ENCODE assay signal across 1 cellular context in the genomic region with DNA sequence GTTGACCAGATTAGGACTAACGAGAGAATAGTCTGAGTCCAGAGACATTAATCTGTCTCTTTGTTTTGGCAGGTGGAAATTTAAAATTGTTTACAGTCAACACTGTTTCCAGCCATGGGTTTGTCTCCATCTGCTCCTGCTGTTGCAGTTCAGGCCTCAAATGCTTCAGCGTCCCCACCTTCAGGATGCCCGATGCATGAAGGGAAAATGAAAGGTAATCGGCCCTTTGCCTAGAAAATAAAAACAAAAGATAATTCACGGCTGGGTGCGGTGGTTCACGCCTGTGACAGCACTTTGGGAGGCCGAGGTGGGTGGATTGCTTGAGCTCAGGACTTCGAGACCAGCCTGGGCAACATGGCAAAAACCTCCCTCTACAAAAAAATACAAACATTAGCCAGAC.
TF ChIP-seq lines count a peak whose summit lies in the region.

No MANE protein-coding gene starts in this region.

TF ChIP-seq in HepG2, 621 proteins besides CTCF, POLR2A, EP300 and RAD21 (continued from another document):
- TF ChIP-seq, protein P1, sequence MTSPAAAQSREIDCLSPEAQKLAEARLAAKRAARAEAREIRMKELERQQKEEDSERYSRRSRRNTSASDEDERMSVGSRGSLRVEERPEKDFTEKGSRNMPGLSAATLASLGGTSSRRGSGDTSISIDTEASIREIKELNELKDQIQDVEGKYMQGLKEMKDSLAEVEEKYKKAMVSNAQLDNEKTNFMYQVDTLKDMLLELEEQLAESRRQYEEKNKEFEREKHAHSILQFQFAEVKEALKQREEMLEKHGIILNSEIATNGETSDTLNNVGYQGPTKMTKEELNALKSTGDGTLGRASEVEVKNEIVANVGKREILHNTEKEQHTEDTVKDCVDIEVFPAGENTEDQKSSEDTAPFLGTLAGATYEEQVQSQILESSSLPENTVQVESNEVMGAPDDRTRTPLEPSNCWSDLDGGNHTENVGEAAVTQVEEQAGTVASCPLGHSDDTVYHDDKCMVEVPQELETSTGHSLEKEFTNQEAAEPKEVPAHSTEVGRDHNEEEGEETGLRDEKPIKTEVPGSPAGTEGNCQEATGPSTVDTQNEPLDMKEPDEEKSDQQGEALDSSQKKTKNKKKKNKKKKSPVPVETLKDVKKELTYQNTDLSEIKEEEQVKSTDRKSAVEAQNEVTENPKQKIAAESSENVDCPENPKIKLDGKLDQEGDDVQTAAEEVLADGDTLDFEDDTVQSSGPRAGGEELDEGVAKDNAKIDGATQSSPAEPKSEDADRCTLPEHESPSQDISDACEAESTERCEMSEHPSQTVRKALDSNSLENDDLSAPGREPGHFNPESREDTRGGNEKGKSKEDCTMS (CRISPR knock-in tag; conservative IDR thresholded peaks at IDR 0.05): no peak
- TF ChIP-seq HIVEP1 (CRISPR knock-in tag; IDR thresholded peaks at IDR 0.05): no peak
TF ChIP-seq in HepG2: peak in this region for 0.
